28 cellular contexts compared by ENCODE assay signal in the genomic region with DNA sequence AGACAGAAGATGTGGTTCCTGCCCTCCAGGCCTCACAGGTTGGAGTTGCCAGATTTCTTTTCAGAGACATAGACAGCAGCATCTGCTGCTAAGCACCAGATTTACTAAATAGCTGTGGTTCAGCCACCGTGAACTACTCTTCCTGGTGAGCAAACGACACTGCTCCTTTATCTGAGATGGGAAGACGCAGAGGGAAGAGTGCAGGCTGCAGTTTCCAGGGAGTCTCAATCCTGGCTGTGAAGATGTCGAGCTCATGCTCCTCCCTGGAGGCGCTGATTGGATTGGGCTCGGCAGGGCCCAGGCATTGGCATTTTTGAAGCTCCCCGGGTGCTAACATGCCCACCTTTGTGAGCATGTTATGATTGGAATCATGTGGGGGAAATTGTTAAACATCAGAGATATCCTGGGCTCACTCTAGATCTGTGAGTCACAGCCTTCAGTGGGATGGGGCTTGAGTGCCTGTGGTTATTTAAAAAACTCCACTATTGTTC.
DNase-seq lines count a peak whose midpoint lies in the region; ATAC-seq lines count a peak whose summit lies in the region.
"Had no signal": no experiment of that assay in that cellular context is flagged by ENCODE, and none has a peak within 500 bp of the region (broad histone marks: within the 10 kb centered on the region; RNA-seq: fewer than 3 reads in every experiment).

No MANE protein-coding gene starts in this region.

- ATAC-seq in GM21423 (IDR thresholded peaks at IDR 0.05; ENCODE audit: unreplicated experiment) = no peak
- no peak for ATAC-seq in GM21367 (IDR thresholded peaks at IDR 0.05; ENCODE audit: unreplicated experiment)
- ATAC-seq: activated CD8-positive, alpha-beta memory T cell treated with anti-CD3 and anti-CD28 coated beads, Interleukin-2, amount 10 ng/mL, durations not matched to agents 7 days and 5 days; natural killer cell treated with Interleukin-12 subunit alpha and Interleukin-12 subunit beta and Interleukin-15 and Interleukin-18, amount 100 ng/mL, for 72 hours; pancreas had no signal

- H3K4me1 Mint-ChIP-seq in activated naive CD8-positive, alpha-beta T cell treated with anti-CD3 and anti-CD28 coated beads for 36 hours = no peaks in the 10 kb centered on the region
- H3K4me1 Mint-ChIP-seq: activated B cell treated with CpG ODN at 0.5 μM for 24 hours; activated CD8-positive, alpha-beta memory T cell treated with anti-CD3 and anti-CD28 coated beads, Interleukin-2, amount 10 ng/mL, durations not matched to agents 7 days and 5 days had no signal

- H3K27ac Mint-ChIP-seq in activated naive CD8-positive, alpha-beta T cell treated with anti-CD3 and anti-CD28 coated beads for 36 hours = no peak overlapping the region
- H3K27ac Mint-ChIP-seq: activated B cell treated with CpG ODN at 0.5 μM for 24 hours; activated CD8-positive, alpha-beta memory T cell treated with anti-CD3 and anti-CD28 coated beads, Interleukin-2, amount 10 ng/mL, durations not matched to agents 7 days and 5 days; activated naive CD4-positive, alpha-beta T cell treated with anti-CD3 and anti-CD28 coated beads for 36 hours; natural killer cell treated with Interleukin-12 subunit alpha and Interleukin-12 subunit beta and Interleukin-15 and Interleukin-18, amount 100 ng/mL, for 72 hours had no signal

- no peaks in the 10 kb centered on the region for H3K9me3 Mint-ChIP-seq in activated naive CD8-positive, alpha-beta T cell treated with anti-CD3 and anti-CD28 coated beads for 36 hours
- H3K9me3 Mint-ChIP-seq: activated B cell treated with CpG ODN at 0.5 μM for 24 hours; activated naive CD4-positive, alpha-beta T cell treated with anti-CD3 and anti-CD28 coated beads for 36 hours; natural killer cell treated with Interleukin-12 subunit alpha and Interleukin-12 subunit beta and Interleukin-15 and Interleukin-18, amount 100 ng/mL, for 72 hours had no signal

- peaks cover 3% of the 10 kb centered on the region for H3K27me3 Mint-ChIP-seq in activated naive CD8-positive, alpha-beta T cell treated with anti-CD3 and anti-CD28 coated beads for 36 hours
- H3K27me3 Mint-ChIP-seq: activated B cell treated with CpG ODN at 0.5 μM for 24 hours; activated CD8-positive, alpha-beta memory T cell treated with anti-CD3 and anti-CD28 coated beads, Interleukin-2, amount 10 ng/mL, durations not matched to agents 7 days and 5 days had no signal

- no peak overlapping the region for H3K4me3 Mint-ChIP-seq in activated naive CD8-positive, alpha-beta T cell treated with anti-CD3 and anti-CD28 coated beads for 36 hours
- H3K4me3 Mint-ChIP-seq: activated B cell treated with CpG ODN at 0.5 μM for 24 hours; activated CD8-positive, alpha-beta memory T cell treated with anti-CD3 and anti-CD28 coated beads, Interleukin-2, amount 10 ng/mL, durations not matched to agents 7 days and 5 days; activated naive CD4-positive, alpha-beta T cell treated with anti-CD3 and anti-CD28 coated beads for 36 hours; natural killer cell treated with Interleukin-12 subunit alpha and Interleukin-12 subunit beta and Interleukin-15 and Interleukin-18, amount 100 ng/mL, for 72 hours had no signal

- H3K36me3 Mint-ChIP-seq in activated naive CD8-positive, alpha-beta T cell treated with anti-CD3 and anti-CD28 coated beads for 36 hours = no peaks in the 10 kb centered on the region
- H3K36me3 Mint-ChIP-seq: activated CD8-positive, alpha-beta memory T cell treated with anti-CD3 and anti-CD28 coated beads, Interleukin-2, amount 10 ng/mL, durations not matched to agents 7 days and 5 days; natural killer cell treated with Interleukin-12 subunit alpha and Interleukin-12 subunit beta and Interleukin-15 and Interleukin-18, amount 100 ng/mL, for 72 hours had no signal

- DNase-seq in AG08395 (ENCODE audit: low spot score) = peak; percentile 6
- peak; percentile 48 for DNase-seq in HS-5 (ENCODE audit: low read depth)
- DNase-seq in astrocyte of the hippocampus (ENCODE audit: low read depth, low spot score) = peak; percentile 71
- peak; percentile 46 for DNase-seq in hepatic stellate cell (ENCODE audit: low spot score)
- no peak for DNase-seq in activated naive CD8-positive, alpha-beta T cell treated with anti-CD3 and anti-CD28 coated beads for 36 hours
- DNase-seq in GF-D8 (lab: John Stamatoyannopoulos, UW) = no peak
- DNase-seq: activated B cell treated with CpG ODN at 0.5 μM for 24 hours; activated CD4-positive, alpha-beta T cell treated with anti-CD3 and anti-CD28 coated beads, Interleukin-2, amount 50 U/mL, for 1 hour; activated CD8-positive, alpha-beta memory T cell treated with anti-CD3 and anti-CD28 coated beads, Interleukin-2, amount 10 ng/mL, durations not matched to agents 7 days and 5 days; activated naive CD4-positive, alpha-beta T cell treated with anti-CD3 and anti-CD28 coated beads for 36 hours; activated T-cell treated with anti-CD3 and anti-CD28 coated beads, Interleukin-2, amount 50 U/mL, for 48 hours; BE2C; cortex of kidney; DMS53; esophagus squamous epithelium; islet precursor cell; KG1; NCI-H2171; NCI-H510A treated with DMSO at 0.1 percent for 48 hours; pancreas; SHP77 treated with DMSO at 0.1 percent for 48 hours; stimulated activated CD4-positive, alpha-beta T cell treated with anti-CD3 and anti-CD28 coated beads, Interleukin-2, amount 100 ng/mL, for 24 hours; stomach; T-helper 9 cell; thyroid gland had no signal

Comparison
In these comparisons a context has a peak if more than half of its experiments do, and no peak if none do; other contexts are left out.
1. DNase-seq: peak in AG08395 (single experiment), HS-5 (single experiment), astrocyte of the hippocampus (single experiment) and hepatic stellate cell (single experiment); none in activated naive CD8-positive, alpha-beta T cell treated with anti-CD3 and anti-CD28 coated beads for 36 hours (single experiment) and GF-D8 (single experiment).